Comparison of ENCODE assay signal across 1 cellular context in the genomic region with DNA sequence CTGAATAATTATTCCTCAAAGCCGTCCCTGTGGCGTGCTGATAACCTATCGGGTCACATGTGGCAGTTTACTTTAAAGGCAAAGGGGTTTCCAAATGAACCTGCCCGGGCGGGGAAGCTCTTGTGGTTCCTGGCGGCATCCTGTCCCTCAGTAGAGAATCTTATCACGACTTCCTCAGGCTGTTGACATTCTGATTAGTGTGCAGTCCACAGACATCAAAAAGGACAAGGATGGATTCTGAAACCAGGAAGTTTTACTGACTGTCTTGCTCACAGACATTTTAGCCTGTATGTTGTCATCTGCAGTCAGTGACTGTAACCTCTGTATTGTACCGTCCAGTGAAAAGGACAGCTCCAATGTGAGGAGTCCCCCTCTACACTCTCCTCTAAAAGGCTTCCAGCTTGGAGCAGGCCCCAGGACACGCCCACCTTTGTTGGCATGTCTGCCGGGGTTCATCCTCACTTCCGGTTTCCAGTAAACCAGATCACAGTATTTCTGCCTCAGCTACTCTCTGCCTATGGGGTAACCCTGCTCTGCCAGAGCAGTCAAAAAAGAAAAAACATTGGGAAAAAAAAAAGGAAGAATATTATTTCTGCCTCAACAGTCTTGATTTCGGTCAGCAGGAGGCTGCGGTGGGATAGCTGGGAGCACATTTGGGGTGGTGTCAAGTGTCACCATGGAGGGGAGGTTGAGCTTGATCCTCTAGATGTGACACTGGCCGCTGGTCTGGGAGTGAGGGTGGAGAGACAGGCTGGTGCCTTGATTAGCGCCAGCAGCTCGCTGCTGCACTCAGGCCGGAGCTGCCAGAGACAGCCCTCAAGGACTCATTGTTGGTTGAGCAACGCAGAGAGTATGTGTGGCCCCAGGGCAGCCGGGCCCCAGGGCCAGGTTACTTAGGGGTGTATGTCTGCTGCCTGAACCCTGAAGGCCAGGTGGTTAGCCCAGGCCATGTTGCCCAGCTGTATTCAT.
A peak's percentile ranks its signal among the peaks of the same experiment; 100 is the strongest.
TF ChIP-seq lines count a peak whose summit lies in the region.

No MANE protein-coding gene starts in this region.

TF ChIP-seq in HepG2, 621 proteins besides CTCF, POLR2A, EP300 and RAD21 (continued from another document and continues in another):
- TF ChIP-seq ZNF547 (CRISPR knock-in tag; IDR thresholded peaks at IDR 0.05): peak; percentile 23; the same call in 1 of the 2 replicates
- TF ChIP-seq HNF4G (IDR thresholded peaks at IDR 0.05; ENCODE audit: borderline replicate concordance, low read depth, low read length): no peak; the same call in 1 of the 2 replicates
- TF ChIP-seq HNF4G (CRISPR knock-in tag; IDR thresholded peaks at IDR 0.05; ENCODE audit: borderline replicate concordance, low read depth): no peak
- TF ChIP-seq TRIM24 (CRISPR knock-in tag; IDR thresholded peaks at IDR 0.05): no peak
- TF ChIP-seq ARNT (IDR thresholded peaks at IDR 0.05): no peak
- TF ChIP-seq ZNF557 (CRISPR knock-in tag; IDR thresholded peaks at IDR 0.05): 0 out of 2 replicates have a peak, but pooled peaks have one; percentile 40
- peak; percentile 19; the same call in 1 of the 2 replicates for TF ChIP-seq ZSCAN25 (CRISPR knock-in tag; IDR thresholded peaks at IDR 0.05)
- TF ChIP-seq MZF1 (CRISPR knock-in tag; IDR thresholded peaks at IDR 0.05; ENCODE audit: borderline replicate concordance): no peak
- TF ChIP-seq, protein P1, sequence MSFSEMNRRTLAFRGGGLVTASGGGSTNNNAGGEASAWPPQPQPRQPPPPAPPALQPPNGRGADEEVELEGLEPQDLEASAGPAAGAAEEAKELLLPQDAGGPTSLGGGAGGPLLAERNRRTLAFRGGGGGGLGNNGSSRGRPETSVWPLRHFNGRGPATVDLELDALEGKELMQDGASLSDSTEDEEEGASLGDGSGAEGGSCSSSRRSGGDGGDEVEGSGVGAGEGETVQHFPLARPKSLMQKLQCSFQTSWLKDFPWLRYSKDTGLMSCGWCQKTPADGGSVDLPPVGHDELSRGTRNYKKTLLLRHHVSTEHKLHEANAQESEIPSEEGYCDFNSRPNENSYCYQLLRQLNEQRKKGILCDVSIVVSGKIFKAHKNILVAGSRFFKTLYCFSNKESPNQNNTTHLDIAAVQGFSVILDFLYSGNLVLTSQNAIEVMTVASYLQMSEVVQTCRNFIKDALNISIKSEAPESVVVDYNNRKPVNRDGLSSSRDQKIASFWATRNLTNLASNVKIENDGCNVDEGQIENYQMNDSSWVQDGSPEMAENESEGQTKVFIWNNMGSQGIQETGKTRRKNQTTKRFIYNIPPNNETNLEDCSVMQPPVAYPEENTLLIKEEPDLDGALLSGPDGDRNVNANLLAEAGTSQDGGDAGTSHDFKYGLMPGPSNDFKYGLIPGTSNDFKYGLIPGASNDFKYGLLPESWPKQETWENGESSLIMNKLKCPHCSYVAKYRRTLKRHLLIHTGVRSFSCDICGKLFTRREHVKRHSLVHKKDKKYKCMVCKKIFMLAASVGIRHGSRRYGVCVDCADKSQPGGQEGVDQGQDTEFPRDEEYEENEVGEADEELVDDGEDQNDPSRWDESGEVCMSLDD (CRISPR knock-in tag; IDR thresholded peaks at IDR 0.05; ENCODE audit: borderline replicate concordance): peak; percentile 90; the same call in 1 of the 2 replicates
- TF ChIP-seq, protein P2, sequence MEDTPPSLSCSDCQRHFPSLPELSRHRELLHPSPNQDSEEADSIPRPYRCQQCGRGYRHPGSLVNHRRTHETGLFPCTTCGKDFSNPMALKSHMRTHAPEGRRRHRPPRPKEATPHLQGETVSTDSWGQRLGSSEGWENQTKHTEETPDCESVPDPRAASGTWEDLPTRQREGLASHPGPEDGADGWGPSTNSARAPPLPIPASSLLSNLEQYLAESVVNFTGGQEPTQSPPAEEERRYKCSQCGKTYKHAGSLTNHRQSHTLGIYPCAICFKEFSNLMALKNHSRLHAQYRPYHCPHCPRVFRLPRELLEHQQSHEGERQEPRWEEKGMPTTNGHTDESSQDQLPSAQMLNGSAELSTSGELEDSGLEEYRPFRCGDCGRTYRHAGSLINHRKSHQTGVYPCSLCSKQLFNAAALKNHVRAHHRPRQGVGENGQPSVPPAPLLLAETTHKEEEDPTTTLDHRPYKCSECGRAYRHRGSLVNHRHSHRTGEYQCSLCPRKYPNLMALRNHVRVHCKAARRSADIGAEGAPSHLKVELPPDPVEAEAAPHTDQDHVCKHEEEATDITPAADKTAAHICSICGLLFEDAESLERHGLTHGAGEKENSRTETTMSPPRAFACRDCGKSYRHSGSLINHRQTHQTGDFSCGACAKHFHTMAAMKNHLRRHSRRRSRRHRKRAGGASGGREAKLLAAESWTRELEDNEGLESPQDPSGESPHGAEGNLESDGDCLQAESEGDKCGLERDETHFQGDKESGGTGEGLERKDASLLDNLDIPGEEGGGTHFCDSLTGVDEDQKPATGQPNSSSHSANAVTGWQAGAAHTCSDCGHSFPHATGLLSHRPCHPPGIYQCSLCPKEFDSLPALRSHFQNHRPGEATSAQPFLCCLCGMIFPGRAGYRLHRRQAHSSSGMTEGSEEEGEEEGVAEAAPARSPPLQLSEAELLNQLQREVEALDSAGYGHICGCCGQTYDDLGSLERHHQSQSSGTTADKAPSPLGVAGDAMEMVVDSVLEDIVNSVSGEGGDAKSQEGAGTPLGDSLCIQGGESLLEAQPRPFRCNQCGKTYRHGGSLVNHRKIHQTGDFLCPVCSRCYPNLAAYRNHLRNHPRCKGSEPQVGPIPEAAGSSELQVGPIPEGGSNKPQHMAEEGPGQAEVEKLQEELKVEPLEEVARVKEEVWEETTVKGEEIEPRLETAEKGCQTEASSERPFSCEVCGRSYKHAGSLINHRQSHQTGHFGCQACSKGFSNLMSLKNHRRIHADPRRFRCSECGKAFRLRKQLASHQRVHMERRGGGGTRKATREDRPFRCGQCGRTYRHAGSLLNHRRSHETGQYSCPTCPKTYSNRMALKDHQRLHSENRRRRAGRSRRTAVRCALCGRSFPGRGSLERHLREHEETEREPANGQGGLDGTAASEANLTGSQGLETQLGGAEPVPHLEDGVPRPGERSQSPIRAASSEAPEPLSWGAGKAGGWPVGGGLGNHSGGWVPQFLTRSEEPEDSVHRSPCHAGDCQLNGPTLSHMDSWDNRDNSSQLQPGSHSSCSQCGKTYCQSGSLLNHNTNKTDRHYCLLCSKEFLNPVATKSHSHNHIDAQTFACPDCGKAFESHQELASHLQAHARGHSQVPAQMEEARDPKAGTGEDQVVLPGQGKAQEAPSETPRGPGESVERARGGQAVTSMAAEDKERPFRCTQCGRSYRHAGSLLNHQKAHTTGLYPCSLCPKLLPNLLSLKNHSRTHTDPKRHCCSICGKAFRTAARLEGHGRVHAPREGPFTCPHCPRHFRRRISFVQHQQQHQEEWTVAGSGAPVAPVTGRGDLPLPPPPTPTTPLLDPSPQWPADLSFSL (CRISPR knock-in tag; IDR thresholded peaks at IDR 0.05): peak; percentile 23; the same call in 1 of the 2 replicates
- TF ChIP-seq SP140L (CRISPR knock-in tag; IDR thresholded peaks at IDR 0.05; ENCODE audit: borderline replicate concordance): 0 out of 2 replicates have a peak, but pooled peaks have one; percentile 64
- no peak for TF ChIP-seq ZNF251 (CRISPR knock-in tag; IDR thresholded peaks at IDR 0.05)
- TF ChIP-seq ZNF550 (CRISPR knock-in tag; IDR thresholded peaks at IDR 0.05; ENCODE audit: borderline replicate concordance): no peak
- no peak for TF ChIP-seq RFXANK (CRISPR knock-in tag; IDR thresholded peaks at IDR 0.05)
- TF ChIP-seq, protein P3, sequence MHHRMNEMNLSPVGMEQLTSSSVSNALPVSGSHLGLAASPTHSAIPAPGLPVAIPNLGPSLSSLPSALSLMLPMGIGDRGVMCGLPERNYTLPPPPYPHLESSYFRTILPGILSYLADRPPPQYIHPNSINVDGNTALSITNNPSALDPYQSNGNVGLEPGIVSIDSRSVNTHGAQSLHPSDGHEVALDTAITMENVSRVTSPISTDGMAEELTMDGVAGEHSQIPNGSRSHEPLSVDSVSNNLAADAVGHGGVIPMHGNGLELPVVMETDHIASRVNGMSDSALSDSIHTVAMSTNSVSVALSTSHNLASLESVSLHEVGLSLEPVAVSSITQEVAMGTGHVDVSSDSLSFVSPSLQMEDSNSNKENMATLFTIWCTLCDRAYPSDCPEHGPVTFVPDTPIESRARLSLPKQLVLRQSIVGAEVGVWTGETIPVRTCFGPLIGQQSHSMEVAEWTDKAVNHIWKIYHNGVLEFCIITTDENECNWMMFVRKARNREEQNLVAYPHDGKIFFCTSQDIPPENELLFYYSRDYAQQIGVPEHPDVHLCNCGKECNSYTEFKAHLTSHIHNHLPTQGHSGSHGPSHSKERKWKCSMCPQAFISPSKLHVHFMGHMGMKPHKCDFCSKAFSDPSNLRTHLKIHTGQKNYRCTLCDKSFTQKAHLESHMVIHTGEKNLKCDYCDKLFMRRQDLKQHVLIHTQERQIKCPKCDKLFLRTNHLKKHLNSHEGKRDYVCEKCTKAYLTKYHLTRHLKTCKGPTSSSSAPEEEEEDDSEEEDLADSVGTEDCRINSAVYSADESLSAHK (CRISPR knock-in tag; IDR thresholded peaks at IDR 0.05; ENCODE audit: borderline replicate concordance): no peak
- no peak for TF ChIP-seq FIP1L1 (IDR thresholded peaks at IDR 0.05; ENCODE audit: borderline replicate concordance, insufficient read depth, low read depth, low read length)
- TF ChIP-seq CBX1 (IDR thresholded peaks at IDR 0.05; ENCODE audit: low read depth): no peak
- no peak for TF ChIP-seq MBNL3 (CRISPR knock-in tag; conservative IDR thresholded peaks at IDR 0.05)
- no peak for TF ChIP-seq ATAD3A (CRISPR knock-in tag; IDR thresholded peaks at IDR 0.05)
- TF ChIP-seq TP53 (CRISPR knock-in tag; conservative IDR thresholded peaks at IDR 0.05): 0 out of 2 replicates have a peak, but pooled peaks have one; percentile 12
- TF ChIP-seq, protein P4, sequence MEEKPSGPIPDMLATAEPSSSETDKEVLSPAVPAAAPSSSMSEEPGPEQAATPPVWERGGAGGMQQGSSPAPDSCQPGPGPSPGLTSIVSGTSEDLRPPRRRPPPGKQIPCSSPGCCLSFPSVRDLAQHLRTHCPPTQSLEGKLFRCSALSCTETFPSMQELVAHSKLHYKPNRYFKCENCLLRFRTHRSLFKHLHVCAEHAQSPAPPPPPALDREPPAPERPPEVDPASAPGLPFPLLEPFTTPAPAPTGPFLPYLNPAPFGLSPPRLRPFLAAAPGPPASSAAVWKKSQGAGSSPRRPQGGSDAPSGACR (CRISPR knock-in tag; IDR thresholded peaks at IDR 0.05): no peak
- peak; percentile 30; the same call in 1 of the 2 replicates for TF ChIP-seq ZNF292 (CRISPR knock-in tag; IDR thresholded peaks at IDR 0.05; ENCODE audit: borderline replicate concordance, low read depth)
- TF ChIP-seq MED1 (CRISPR knock-in tag; IDR thresholded peaks at IDR 0.05): peak; percentile 87
- no peak for TF ChIP-seq CBX5 (CRISPR knock-in tag; IDR thresholded peaks at IDR 0.05; ENCODE audit: borderline replicate concordance)
- TF ChIP-seq, protein P5, sequence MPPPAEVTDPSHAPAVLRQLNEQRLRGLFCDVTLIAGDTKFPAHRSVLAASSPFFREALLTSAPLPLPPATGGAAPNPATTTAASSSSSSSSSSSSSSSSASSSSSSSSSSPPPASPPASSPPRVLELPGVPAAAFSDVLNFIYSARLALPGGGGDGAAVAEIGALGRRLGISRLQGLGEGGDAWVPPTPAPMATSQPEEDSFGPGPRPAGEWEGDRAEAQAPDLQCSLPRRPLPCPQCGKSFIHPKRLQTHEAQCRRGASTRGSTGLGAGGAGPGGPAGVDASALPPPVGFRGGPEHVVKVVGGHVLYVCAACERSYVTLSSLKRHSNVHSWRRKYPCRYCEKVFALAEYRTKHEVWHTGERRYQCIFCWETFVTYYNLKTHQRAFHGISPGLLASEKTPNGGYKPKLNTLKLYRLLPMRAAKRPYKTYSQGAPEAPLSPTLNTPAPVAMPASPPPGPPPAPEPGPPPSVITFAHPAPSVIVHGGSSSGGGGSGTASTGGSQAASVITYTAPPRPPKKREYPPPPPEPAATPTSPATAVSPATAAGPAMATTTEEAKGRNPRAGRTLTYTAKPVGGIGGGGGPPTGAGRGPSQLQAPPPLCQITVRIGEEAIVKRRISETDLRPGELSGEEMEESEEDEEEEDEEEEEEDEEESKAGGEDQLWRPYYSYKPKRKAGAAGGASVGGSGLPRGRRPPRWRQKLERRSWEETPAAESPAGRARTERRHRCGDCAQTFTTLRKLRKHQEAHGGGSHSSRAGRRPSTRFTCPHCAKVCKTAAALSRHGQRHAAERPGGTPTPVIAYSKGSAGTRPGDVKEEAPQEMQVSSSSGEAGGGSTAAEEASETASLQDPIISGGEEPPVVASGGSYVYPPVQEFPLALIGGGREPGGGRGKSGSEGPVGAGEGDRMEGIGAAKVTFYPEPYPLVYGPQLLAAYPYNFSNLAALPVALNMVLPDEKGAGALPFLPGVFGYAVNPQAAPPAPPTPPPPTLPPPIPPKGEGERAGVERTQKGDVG (CRISPR knock-in tag; IDR thresholded peaks at IDR 0.05; ENCODE audit: borderline replicate concordance): peak; percentile 86; the same call in 1 of the 2 replicates
- no peak for TF ChIP-seq ZNF562 (CRISPR knock-in tag; IDR thresholded peaks at IDR 0.05; ENCODE audit: borderline replicate concordance)
- peak; percentile 73 for TF ChIP-seq ZNF335 (CRISPR knock-in tag; IDR thresholded peaks at IDR 0.05)
- no peak for TF ChIP-seq CHD2 (IDR thresholded peaks at IDR 0.05; ENCODE audit: low read depth, low read length)
- TF ChIP-seq RXRA (CRISPR knock-in tag; IDR thresholded peaks at IDR 0.05): peak; percentile 49
- TF ChIP-seq NR2F2 (IDR thresholded peaks at IDR 0.05; ENCODE audit: borderline replicate concordance, low read depth): peak; percentile 64; the same call in 1 of the 2 replicates
- TF ChIP-seq PRMT3 (CRISPR knock-in tag; IDR thresholded peaks at IDR 0.05; ENCODE audit: borderline replicate concordance, low read depth): no peak; the same call in 1 of the 2 replicates
- TF ChIP-seq, protein P6, sequence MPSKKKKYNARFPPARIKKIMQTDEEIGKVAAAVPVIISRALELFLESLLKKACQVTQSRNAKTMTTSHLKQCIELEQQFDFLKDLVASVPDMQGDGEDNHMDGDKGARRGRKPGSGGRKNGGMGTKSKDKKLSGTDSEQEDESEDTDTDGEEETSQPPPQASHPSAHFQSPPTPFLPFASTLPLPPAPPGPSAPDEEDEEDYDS (CRISPR knock-in tag; IDR thresholded peaks at IDR 0.05): peak; percentile 65; the same call in 1 of the 2 replicates
- no peak for TF ChIP-seq SP2 (CRISPR knock-in tag; IDR thresholded peaks at IDR 0.05)
- TF ChIP-seq BRCA1 (CRISPR knock-in tag; IDR thresholded peaks at IDR 0.05): peak; percentile 26; the same call in 1 of the 2 replicates
- TF ChIP-seq, protein P7, sequence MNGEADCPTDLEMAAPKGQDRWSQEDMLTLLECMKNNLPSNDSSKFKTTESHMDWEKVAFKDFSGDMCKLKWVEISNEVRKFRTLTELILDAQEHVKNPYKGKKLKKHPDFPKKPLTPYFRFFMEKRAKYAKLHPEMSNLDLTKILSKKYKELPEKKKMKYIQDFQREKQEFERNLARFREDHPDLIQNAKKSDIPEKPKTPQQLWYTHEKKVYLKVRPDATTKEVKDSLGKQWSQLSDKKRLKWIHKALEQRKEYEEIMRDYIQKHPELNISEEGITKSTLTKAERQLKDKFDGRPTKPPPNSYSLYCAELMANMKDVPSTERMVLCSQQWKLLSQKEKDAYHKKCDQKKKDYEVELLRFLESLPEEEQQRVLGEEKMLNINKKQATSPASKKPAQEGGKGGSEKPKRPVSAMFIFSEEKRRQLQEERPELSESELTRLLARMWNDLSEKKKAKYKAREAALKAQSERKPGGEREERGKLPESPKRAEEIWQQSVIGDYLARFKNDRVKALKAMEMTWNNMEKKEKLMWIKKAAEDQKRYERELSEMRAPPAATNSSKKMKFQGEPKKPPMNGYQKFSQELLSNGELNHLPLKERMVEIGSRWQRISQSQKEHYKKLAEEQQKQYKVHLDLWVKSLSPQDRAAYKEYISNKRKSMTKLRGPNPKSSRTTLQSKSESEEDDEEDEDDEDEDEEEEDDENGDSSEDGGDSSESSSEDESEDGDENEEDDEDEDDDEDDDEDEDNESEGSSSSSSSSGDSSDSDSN (CRISPR knock-in tag; IDR thresholded peaks at IDR 0.05): peak; percentile 11; the same call in 1 of the 2 replicates
- TF ChIP-seq GLI4 (CRISPR knock-in tag; IDR thresholded peaks at IDR 0.05; ENCODE audit: borderline replicate concordance): no peak
- TF ChIP-seq DR1 (CRISPR knock-in tag; IDR thresholded peaks at IDR 0.05): 0 out of 2 replicates have a peak, but pooled peaks have one; percentile 38
